In genomic region chr3:155853214-155854146, GRCh38 we compare ENCODE assay signal across 8 cellular contexts. TPM values are rescaled to one million over a fixed set of nuclear protein-coding genes. Genes with fewer than 3 reads are reported as not detected.
DNase-seq lines count a peak whose midpoint lies in the region; ATAC-seq and TF ChIP-seq lines count a peak whose summit lies in the region.

No MANE protein-coding gene starts in this region.

- ATAC-seq in GM21825 (IDR thresholded peaks at IDR 0.05; ENCODE audit: unreplicated experiment) (peak; percentile 8), heart right ventricle (peak in 5 of 8 donors; percentile 3 to 27 (median 10))

- H3K4me1 ChIP-seq in ES-I3 (ENCODE audit: insufficient read depth, low read length) (no peaks in the 10 kb centered on the region; the same call in 1 of the 2 replicates), heart right ventricle (peaks cover 16 to 57% (median 48%) of the 10 kb centered on the region in 9 donors)

- intact Hi-C loops in heart right ventricle (cut with DNase I) (loop anchor here in 5 of 10 donors (1.0 to 10.0 kb wide), 6 partner anchors 17 to 1231 kb away; partner anchors contain the start of genes C3orf33 (in 4 of the 5), GMPS (in 3 of the 5) and PLCH1 (in 1 of the 5)), posterior cingulate gyrus (cut with DNase I) (loop anchor here (1.0 to 5.0 kb wide), 2 partner anchors 18 to 46 kb away; partner anchors contain the start of gene C3orf33)

- H3K36me3 ChIP-seq in ES-I3 (ENCODE audit: insufficient read depth, low read length), result no peaks in the 10 kb centered on the region
- peaks cover 30% of the 10 kb centered on the region for H3K36me3 ChIP-seq in MG63
- H3K36me3 ChIP-seq in heart right ventricle, result peaks cover 0 to 18% (median 0%) of the 10 kb centered on the region in 9 donors

- H3K27ac ChIP-seq in heart right ventricle, result peak overlapping the region; percentile 1 to 96 (median 92)

- H3K27me3 ChIP-seq in MG63 (no peaks in the 10 kb centered on the region), heart right ventricle (no peaks in the 10 kb centered on the region)

- H3K9me3 ChIP-seq in ES-I3 (ENCODE audit: control insufficient read depth, insufficient read depth, low read length), result no peaks in the 10 kb centered on the region
- no peaks in the 10 kb centered on the region for H3K9me3 ChIP-seq in MG63
- no peaks in the 10 kb centered on the region for H3K9me3 ChIP-seq in heart right ventricle

- H3K4me3 ChIP-seq in MG63, result peak overlapping the region; percentile 99
- H3K4me3 ChIP-seq in heart right ventricle, result peak overlapping the region; percentile 74 to 100 (median 89)

- WGBS in heart right ventricle, 2 donors, result 2 to 3% methylated on average over 45 of the region's 45 CpGs

- TF ChIP-seq CTCF in heart right ventricle (IDR thresholded peaks at IDR 0.05), result peak in 3 of 9 donors; percentile 13 to 21 (median 17)

- peak overlapping the region; percentile 70 for H3K9ac ChIP-seq in ES-I3 (ENCODE audit: low read depth, low read length)

- no peak for DNase-seq in MG63
- peak; percentile 13 for DNase-seq in activated T-helper 9 cell treated with anti-CD3 and anti-CD28 coated beads, Interleukin-2, amount 50 U/mL, for 16 hours (ENCODE audit: low read depth)
- peak; percentile 9 to 30 for DNase-seq in heart right ventricle
- peak in 6 of 10 donors; percentile 10 to 78 (median 24) for DNase-seq in posterior cingulate gyrus
- DNase-seq in cortex of kidney (lab: John Stamatoyannopoulos, UW), result no peak
- no peak for DNase-seq in GOT3 (lab: John Stamatoyannopoulos, UW)

RNA-seq across cellular contexts. Expression of gene SLC33A1, which starts 0.7 kb away (rescaled TPM):
- 30.2 and 50.1 TPM in 2 replicates for total RNA-seq in MG63 (2014; rRNA removed; shearing (Covaris generic); ENCODE audit: low replicate concordance)
- 10 to 100 TPM; 18.9 to 35.3 (median 25.8) TPM for total RNA-seq in heart right ventricle
- polyA plus RNA-seq in heart right ventricle, result 10 to 100 TPM in 1 of 2 donors, 1 to 10 TPM in 1; 4.3 to 12.7 TPM

RNA-seq across cellular contexts. Expression of gene GMPS, which starts 17.0 kb away (rescaled TPM):
- 51.3 and 56.7 TPM in 2 replicates for total RNA-seq in MG63 (2014; rRNA removed; shearing (Covaris generic); ENCODE audit: low replicate concordance)
- total RNA-seq in heart right ventricle, result 10 to 100 TPM; 23.5 to 34.5 (median 30.6) TPM
- polyA plus RNA-seq in heart right ventricle, result 10 to 100 TPM; 10.2 to 20.5 TPM

RNA-seq across cellular contexts. Expression of gene C3orf33, which starts 47.4 kb away (rescaled TPM):
- total RNA-seq in MG63 (2014; rRNA removed; shearing (Covaris generic); ENCODE audit: low replicate concordance), result 5.1 and 11.5 TPM in 2 replicates
- 1 to 10 TPM; 4.3 to 8.5 (median 6.2) TPM for total RNA-seq in heart right ventricle
- polyA plus RNA-seq in heart right ventricle, result 1 to 10 TPM; 2.3 to 3.0 TPM

Comparison
In these comparisons a context has a peak if more than half of its experiments do, and no peak if none do; other contexts are left out.
1. DNase-seq: peak in activated T-helper 9 cell treated with anti-CD3 and anti-CD28 coated beads, Interleukin-2, amount 50 U/mL, for 16 hours (single experiment), heart right ventricle (2 of 2) and posterior cingulate gyrus (6 of 10); none in MG63 (single experiment), cortex of kidney (single experiment) and GOT3 (single experiment).